In genomic region chr13:111629933-111630332, GRCh38 we compare ENCODE assay signal across 27 cellular contexts.
DNase-seq lines count a peak whose midpoint lies in the region; TF ChIP-seq lines count a peak whose summit lies in the region.
"Had no signal": no experiment of that assay in that cellular context is flagged by ENCODE, and none has a peak within 500 bp of the region (broad histone marks: within the 10 kb centered on the region; RNA-seq: fewer than 3 reads in every experiment).

No MANE protein-coding gene starts in this region.

- H3K9me3 ChIP-seq in neuronal stem cell (replicated peaks in 1 of 2; ENCODE audit: control insufficient read depth in 2 of 2, insufficient read depth in 1 of 2, low read depth in 1 of 2, low read length in 2 of 2) = peaks cover 0 to 3% of the 10 kb centered on the region in 2 donors
- H3K9me3 ChIP-seq: esophagus muscularis mucosa, gastroesophageal sphincter, psoas muscle, tibial artery had no signal

- peak; percentile 75 for DNase-seq in DMS153 treated with DMSO at 0.1 percent for 48 hours (lab: John Stamatoyannopoulos, UW; ENCODE audit: unreplicated experiment)
- peak; percentile 52 for DNase-seq in NCI-H128 (lab: John Stamatoyannopoulos, UW; ENCODE audit: unreplicated experiment)
- DNase-seq in neuronal stem cell (ENCODE audit: low spot score) = no peak
- no peak for DNase-seq in HuH-7.5 (ENCODE audit: low spot score)
- no peak for DNase-seq in activated gamma-delta T cell treated with Interleukin-2 at 50 U/mL for 16 hours
- no peak for DNase-seq in OCI-M1 (lab: John Stamatoyannopoulos, UW)
- DNase-seq: activated CD4-positive, CD25-positive, alpha-beta regulatory T cell treated with anti-CD3 and anti-CD28 coated beads, Interleukin-2, amount 50 U/mL, for 72 hours; activated CD8-positive, alpha-beta T cell treated with anti-CD3 and anti-CD28 coated beads, Interleukin-2, amount 10 ng/mL, durations not matched to agents 7 days and 5 days; activated naive CD4-positive, alpha-beta T cell treated with anti-CD3 and anti-CD28 coated beads, Interleukin-2, amount 10 ng/mL, durations not matched to agents 7 days and 5 days; activated T-cell treated with anti-CD3 and anti-CD28 coated beads, Interleukin-2, amount 50 U/mL, for 4 hours; aorta; CD4-positive, CD25-positive, alpha-beta regulatory T cell; effector memory CD4-positive, alpha-beta T cell; HCEC 1CT; Karpas-422; mesenchymal stem cell; naive thymus-derived CD4-positive, alpha-beta T cell; psoas muscle; stimulated activated CD4-positive, alpha-beta T cell treated with anti-CD3 and anti-CD28 coated beads, Interleukin-2, amount 100 ng/mL, for 48 hours; stimulated activated naive CD4-positive, alpha-beta T cell treated with Interleukin-2 at 50 U/mL for 16 hours; SW 1271; tibial artery had no signal

- H3K79me1 ChIP-seq in neuronal stem cell (ENCODE audit: low read depth, low read length) = no peaks in the 10 kb centered on the region

- no peak overlapping the region for H3K23ac ChIP-seq in neuronal stem cell (ENCODE audit: low read depth, low read length, poor library complexity)

- H3K9me3 Mint-ChIP-seq in brain = peaks cover 0 to 5% (median 0%) of the 10 kb centered on the region in 5 experiments
- H3K9me3 Mint-ChIP-seq: activated naive CD4-positive, alpha-beta T cell treated with anti-CD3 and anti-CD28 coated beads, Interleukin-2, amount 10 ng/mL, durations not matched to agents 7 days and 5 days; activated T-cell treated with anti-CD3 and anti-CD28 coated beads, Interleukin-2, amount 50 U/mL, for 4 hours; central memory CD8-positive, alpha-beta T cell had no signal

- no peak overlapping the region for H4K8ac ChIP-seq in neuronal stem cell (ENCODE audit: low read depth, low read length)

- H3K9ac ChIP-seq in neuronal stem cell (ENCODE audit: low read depth, low read length, poor library complexity) = no peak overlapping the region

- peaks cover 10 to 12% of the 10 kb centered on the region in 2 donors for H3K4me1 ChIP-seq in neuronal stem cell (ENCODE audit: control insufficient read depth in 2 of 2, insufficient read depth in 1 of 2, low read depth in 1 of 2, low read length in 2 of 2)
- H3K4me1 ChIP-seq: esophagus muscularis mucosa, gastroesophageal sphincter, psoas muscle, tibial artery had no signal

- no peak overlapping the region for H2BK120ac ChIP-seq in neuronal stem cell (ENCODE audit: low read depth, low read length)

- H2AK5ac ChIP-seq in neuronal stem cell (ENCODE audit: low read depth, low read length) = no peak overlapping the region

- H2BK15ac ChIP-seq in neuronal stem cell (ENCODE audit: low read length) = no peak overlapping the region

- no peak overlapping the region for H3K4me3 ChIP-seq in neuronal stem cell (ENCODE audit: low read length in 2 of 2)
- H3K4me3 ChIP-seq: esophagus muscularis mucosa, gastroesophageal sphincter, psoas muscle, smooth muscle cell, tibial artery had no signal

- no peak overlapping the region for H3K27ac ChIP-seq in neuronal stem cell (replicated peaks; ENCODE audit: low read length)
- H3K27ac ChIP-seq: esophagus muscularis mucosa, gastroesophageal sphincter, psoas muscle, tibial artery had no signal

- H3K36me3 ChIP-seq in neuronal stem cell (replicated peaks in 1 of 2; ENCODE audit: control insufficient read depth in 2 of 2, insufficient read depth in 2 of 2, low read length in 2 of 2) = no peaks in the 10 kb centered on the region
- H3K36me3 ChIP-seq: esophagus muscularis mucosa, gastroesophageal sphincter, tibial artery had no signal

- H3K14ac ChIP-seq in neuronal stem cell (ENCODE audit: low read length) = no peak overlapping the region

- H3K4me2 ChIP-seq in neuronal stem cell (ENCODE audit: insufficient read depth, low read length, poor library complexity, severe bottlenecking) = no peak overlapping the region
- H3K4me2 ChIP-seq: smooth muscle cell had no signal

- no peak for TF ChIP-seq CTCF in brain (conservative IDR thresholded peaks at IDR 0.05)

- H2BK12ac ChIP-seq in neuronal stem cell (ENCODE audit: low read length) = no peak overlapping the region

- no peak overlapping the region for H2BK5ac ChIP-seq in neuronal stem cell (ENCODE audit: low read length)

- H3K4me1 Mint-ChIP-seq in brain = peaks cover 41% of the 10 kb centered on the region
- H3K4me1 Mint-ChIP-seq: activated naive CD4-positive, alpha-beta T cell treated with anti-CD3 and anti-CD28 coated beads, Interleukin-2, amount 10 ng/mL, durations not matched to agents 7 days and 5 days; CD4-positive, CD25-positive, alpha-beta regulatory T cell; central memory CD8-positive, alpha-beta T cell; naive thymus-derived CD4-positive, alpha-beta T cell had no signal

- WGBS in neuronal stem cell (ENCODE audit: extremely low coverage in 2 of 2, insufficient read length in 2 of 2, insufficient replicate concordance in 1 of 2), 2 donors = no CpG with 5 or more reads among the region's 14 CpGs

- peaks cover 3% of the 10 kb centered on the region for H3K27me3 Mint-ChIP-seq in brain
- H3K27me3 Mint-ChIP-seq: activated naive CD4-positive, alpha-beta T cell treated with anti-CD3 and anti-CD28 coated beads, Interleukin-2, amount 10 ng/mL, durations not matched to agents 7 days and 5 days; CD4-positive, CD25-positive, alpha-beta regulatory T cell; central memory CD8-positive, alpha-beta T cell had no signal

- peak overlapping the region in 4 of 5 experiments; percentile 84 to 99 (median 88) for H3K27ac Mint-ChIP-seq in brain
- H3K27ac Mint-ChIP-seq: activated CD8-positive, alpha-beta T cell treated with anti-CD3 and anti-CD28 coated beads, Interleukin-2, amount 10 ng/mL, durations not matched to agents 7 days and 5 days; activated naive CD4-positive, alpha-beta T cell treated with anti-CD3 and anti-CD28 coated beads, Interleukin-2, amount 10 ng/mL, durations not matched to agents 7 days and 5 days; CD4-positive, CD25-positive, alpha-beta regulatory T cell; naive thymus-derived CD4-positive, alpha-beta T cell had no signal

- peak overlapping the region; percentile 79 for H2AFZ ChIP-seq in neuronal stem cell (ENCODE audit: low read length)

- no peaks in the 10 kb centered on the region for H3K36me3 Mint-ChIP-seq in brain
- H3K36me3 Mint-ChIP-seq: activated naive CD4-positive, alpha-beta T cell treated with anti-CD3 and anti-CD28 coated beads, Interleukin-2, amount 10 ng/mL, durations not matched to agents 7 days and 5 days; CD4-positive, CD25-positive, alpha-beta regulatory T cell; naive thymus-derived CD4-positive, alpha-beta T cell had no signal

- no peak overlapping the region for H4K91ac ChIP-seq in neuronal stem cell (ENCODE audit: low read depth, low read length, poor library complexity)

- H3K27me3 ChIP-seq in neuronal stem cell (ENCODE audit: control insufficient read depth in 3 of 3, insufficient read depth in 3 of 3, low read depth in 1 of 3, low read length in 3 of 3) = no peaks in the 10 kb centered on the region

- H3K4me3 Mint-ChIP-seq in brain = peak overlapping the region in 3 of 5 experiments; percentile 46 to 61 (median 52)
- H3K4me3 Mint-ChIP-seq: activated CD8-positive, alpha-beta T cell treated with anti-CD3 and anti-CD28 coated beads, Interleukin-2, amount 10 ng/mL, durations not matched to agents 7 days and 5 days; activated naive CD4-positive, alpha-beta T cell treated with anti-CD3 and anti-CD28 coated beads, Interleukin-2, amount 10 ng/mL, durations not matched to agents 7 days and 5 days; activated T-cell treated with anti-CD3 and anti-CD28 coated beads, Interleukin-2, amount 50 U/mL, for 4 hours; CD4-positive, CD25-positive, alpha-beta regulatory T cell; central memory CD8-positive, alpha-beta T cell; naive thymus-derived CD4-positive, alpha-beta T cell had no signal

- H3K18ac ChIP-seq in neuronal stem cell (ENCODE audit: low read length) = no peak overlapping the region

- no peak overlapping the region for H3K4ac ChIP-seq in neuronal stem cell (ENCODE audit: low read length)

Comparison
In these comparisons a context has a peak if more than half of its experiments do, and no peak if none do; other contexts are left out.
1. DNase-seq: peak in DMS153 treated with DMSO at 0.1 percent for 48 hours (single experiment) and NCI-H128 (single experiment); none in neuronal stem cell (single experiment), HuH-7.5 (single experiment), activated gamma-delta T cell treated with Interleukin-2 at 50 U/mL for 16 hours (single experiment) and OCI-M1 (single experiment).